ENCODE assay signal across 9 cellular contexts in genomic region chr1:161524742-161525250, GRCh38. TPM values are rescaled to one million over a fixed set of nuclear protein-coding genes. Genes with fewer than 3 reads are reported as not detected.
DNase-seq lines count a peak whose midpoint lies in the region; ATAC-seq and TF ChIP-seq lines count a peak whose summit lies in the region.
"Not testable (repeated sequence)": the region's sequence is repeated elsewhere in the genome, so short reads cannot be mapped to it uniquely, and the experiment has no call there.
"Had no signal": no experiment of that assay in that cellular context is flagged by ENCODE, and none has a peak within 500 bp of the region (broad histone marks: within the 10 kb centered on the region; RNA-seq: fewer than 3 reads in every experiment).

No MANE protein-coding gene starts in this region.

- TF ChIP-seq CTCF in epithelial cell of esophagus (IDR thresholded peaks at IDR 0.05; ENCODE audit: insufficient read depth, low read depth, low read length, missing control alignments); left lung (IDR thresholded peaks at IDR 0.05): not testable (repeated sequence)

- H3K36me3 ChIP-seq in left lung: peaks cover 0 to 10% of the 10 kb centered on the region in 2 donors

- intact Hi-C loops in left lung (cut with DNase I); sciatic nerve (cut with DNase I): not testable (repeated sequence)

- H3K4me3 ChIP-seq in epithelial cell of esophagus (ENCODE audit: low read length) (peak overlapping the region; percentile 25), left lung (peak overlapping the region in 1 of 2 donors; percentile 54)

- ATAC-seq in GM18868 (IDR thresholded peaks at IDR 0.05; ENCODE audit: unreplicated experiment): peak; percentile 27
- ATAC-seq in HG02623 (IDR thresholded peaks at IDR 0.05; ENCODE audit: unreplicated experiment): peak; percentile 11
- ATAC-seq in left lung: peak; percentile 64
- ATAC-seq in sciatic nerve: peak; percentile 46

- peak overlapping the region in 1 of 2 donors; percentile 86 for H3K27ac ChIP-seq in left lung

- H3K27me3 ChIP-seq in left lung: not testable (repeated sequence)

- peak; percentile 15 for DNase-seq in NK-92 treated with Interleukin-12 subunit alpha and Interleukin-12 subunit beta, amount 100 ng/mL, for 24 hours (lab: John Stamatoyannopoulos, UW)
- DNase-seq in activated effector memory CD4-positive, alpha-beta T cell treated with anti-CD3 and anti-CD28 coated beads, Interleukin-2, amount 50 U/mL, for 16 hours: peak; percentile 78
- DNase-seq in epithelial cell of esophagus (ENCODE audit: low read depth): not testable (repeated sequence)
- DNase-seq in left lung (peak in 1 of 2 donors; percentile 82), sciatic nerve (ENCODE audit: low spot score) (peak; percentile 63)

- not testable (repeated sequence) for H3K9me3 ChIP-seq in left lung

- H3K4me1 ChIP-seq in left lung: peaks cover 0 to 15% of the 10 kb centered on the region in 2 donors

RNA-seq across cellular contexts. Expression of gene HSPA6, which starts 0.5 kb away (rescaled TPM):
- 10 to 100 TPM in 1 of 2 donors, 1 to 10 TPM in 1; 7.1 to 18.7 TPM for total RNA-seq in left lung
- total RNA-seq in sciatic nerve: 13.4 TPM
- total RNA-seq: myocyte had no signal

RNA-seq across cellular contexts. Expression of gene FCGR2A, which starts 19.5 kb away (rescaled TPM):
- total RNA-seq in left lung: 100 to 1,000 TPM in 1 of 2 donors, 10 to 100 TPM in 1; 80.0 to 135 TPM
- 100 TPM for total RNA-seq in sciatic nerve
- total RNA-seq: myocyte had no signal

RNA-seq across cellular contexts. Expression of gene FCGR3A, which starts 24.8 kb away (rescaled TPM):
- total RNA-seq in left lung (100 to 1,000 TPM in 1 of 2 donors, 10 to 100 TPM in 1; 56.3 to 237 TPM), sciatic nerve (48.8 TPM)
- total RNA-seq: M059J, myocyte had no signal

Comparison
In these comparisons a context has a peak if more than half of its experiments do, and no peak if none do; other contexts are left out.
1. ATAC-seq: peak in every context shown above with its lines; median percentile 64 in left lung; 46 in sciatic nerve; 27 in GM18868; 11 in HG02623.